8 cellular contexts compared by ENCODE assay signal in the genomic region with DNA sequence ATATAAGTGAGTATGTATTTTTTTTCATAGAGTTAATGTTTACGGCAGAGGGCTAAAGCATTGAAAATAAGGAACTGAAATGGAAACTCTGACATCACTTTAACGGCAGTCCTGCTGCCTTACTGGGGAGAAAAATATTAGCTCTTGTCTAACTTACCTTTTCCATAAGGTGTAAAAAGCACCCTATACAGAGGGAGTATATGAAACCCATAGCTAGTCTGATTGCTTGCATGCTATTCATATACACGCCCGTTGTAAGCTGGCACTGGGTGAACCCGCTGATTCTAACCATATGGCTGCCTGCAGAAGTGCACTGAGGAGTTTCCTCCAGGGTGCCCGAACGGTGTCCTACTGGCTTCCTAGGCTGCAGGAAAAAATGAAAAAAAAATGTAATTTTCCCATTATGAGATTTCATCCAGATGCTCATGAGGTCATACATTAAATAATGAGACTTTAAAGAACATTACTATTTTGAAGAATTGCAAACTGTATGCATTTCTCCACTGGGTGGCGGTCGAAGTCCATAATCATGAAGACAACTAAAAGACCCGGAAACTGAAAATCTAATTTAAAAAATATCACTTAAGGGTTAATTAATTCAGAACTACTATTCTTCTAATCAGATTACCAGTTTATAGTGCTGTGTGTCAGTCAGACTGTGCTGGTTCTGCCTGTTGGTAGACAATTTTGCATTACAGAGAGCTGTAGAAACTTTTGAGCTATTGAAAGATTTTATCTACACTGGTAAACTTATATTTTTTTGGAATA.
DNase-seq lines count a peak whose midpoint lies in the region; ATAC-seq and TF ChIP-seq lines count a peak whose summit lies in the region.

No MANE protein-coding gene starts in this region.

- H3K27ac ChIP-seq in SK-N-SH (ENCODE audit: low read depth in 2 of 2, low read length in 1 of 2) = no peak overlapping the region; a peak in 1 of 4 replicates
- no peak overlapping the region for H3K27ac ChIP-seq in vagina

- H3K36me3 ChIP-seq in SK-N-SH (replicated peaks in 1 of 2; ENCODE audit: control insufficient read depth in 1 of 2, insufficient read depth in 2 of 2, low read length in 1 of 2) (no peaks in the 10 kb centered on the region), vagina (no peaks in the 10 kb centered on the region)

- ATAC-seq in GM19397 (IDR thresholded peaks at IDR 0.05; ENCODE audit: unreplicated experiment) (peak; percentile 84), HG03354 (IDR thresholded peaks at IDR 0.05; ENCODE audit: poor library complexity, severe bottlenecking, unreplicated experiment) (peak; percentile 92), left colon (peak; percentile 76)

- POLR2A ChIA-PET in SK-N-SH (lab: Yijun Ruan, JAX) = no interaction called here

- DNase-seq in DMS53 treated with DMSO at 0.1 percent for 48 hours (lab: John Stamatoyannopoulos, UW; ENCODE audit: unreplicated experiment) (peak; percentile 25), SK-N-SH (peak; percentile 19), left colon (peak in 1 of 2 donors; percentile 72), COR-L47 (lab: John Stamatoyannopoulos, UW) (no peak), hippocampal formation (lab: John Stamatoyannopoulos, UW) (no peak), vagina (ENCODE audit: extremely low spot score in 2 of 2) (no peak)

- peaks cover 2 to 6% of the 10 kb centered on the region in 2 experiments; a peak in 3 of 4 replicates for H3K4me1 ChIP-seq in SK-N-SH (ENCODE audit: control insufficient read depth in 1 of 2, insufficient read depth in 2 of 2, low read depth in 1 of 2, low read length in 1 of 2)
- no peaks in the 10 kb centered on the region for H3K4me1 ChIP-seq in vagina

- intact Hi-C loops in left colon (cut with DNase I, micrococcal nuclease) = no loop called here
- intact Hi-C loops in vagina (cut with DNase I) = no loop called here

- peak overlapping the region; percentile 50 for H3K4me2 ChIP-seq in SK-N-SH

- peak overlapping the region in 1 of 2 experiments; percentile 10; a peak in 1 of 4 replicates for H3K4me3 ChIP-seq in SK-N-SH (ENCODE audit: low read depth in 2 of 2, low read length in 1 of 2)
- H3K4me3 ChIP-seq in vagina = no peak overlapping the region

- WGBS in SK-N-SH (ENCODE audit: low lambda C conversion rate) = 19% methylated on average over 10 of the region's 10 CpGs

- H3K79me2 ChIP-seq in SK-N-SH (ENCODE audit: insufficient read depth) = no peaks in the 10 kb centered on the region

- H3F3A ChIP-seq in SK-N-SH (replicated peaks; ENCODE audit: insufficient read depth) = no peaks in the 10 kb centered on the region

- H2AFZ ChIP-seq in SK-N-SH (ENCODE audit: low read depth) = no peak overlapping the region

- CTCF ChIA-PET in SK-N-SH (lab: Yijun Ruan, JAX) = interaction anchor here (0.7 to 3.2 kb wide), 28 partner anchors 10 to 496 kb away, joined by 3 to 29 read pairs (median 4); no protein-coding TSS in a partner anchor

- TF ChIP-seq RAD21 in SK-N-SH (IDR thresholded peaks at IDR 0.05; ENCODE audit: low read length) = peak; percentile 70

- H4K20me1 ChIP-seq in SK-N-SH (ENCODE audit: insufficient read depth) = no peaks in the 10 kb centered on the region

- no peak for TF ChIP-seq EP300 in SK-N-SH (IDR thresholded peaks at IDR 0.05; ENCODE audit: borderline replicate concordance in 1 of 2, low read depth in 1 of 2, low read length in 1 of 2)

- H3K9me3 ChIP-seq in SK-N-SH (no peaks in the 10 kb centered on the region), vagina (no peaks in the 10 kb centered on the region)

- H3K9ac ChIP-seq in SK-N-SH = no peak overlapping the region

- TF ChIP-seq CTCF in SK-N-SH (IDR thresholded peaks at IDR 0.05) (peak; percentile 89), vagina (IDR thresholded peaks at IDR 0.05) (no peak)

- H3K27me3 ChIP-seq in SK-N-SH (ENCODE audit: insufficient read depth) (no peaks in the 10 kb centered on the region), vagina (no peaks in the 10 kb centered on the region)

- H3K9me2 ChIP-seq in SK-N-SH = no peaks in the 10 kb centered on the region

- no peak for TF ChIP-seq POLR2A in vagina (IDR thresholded peaks at IDR 0.05)

TF ChIP-seq in SK-N-SH, 30 proteins besides CTCF, POLR2A, EP300 and RAD21:
- no peak for TF ChIP-seq GABPA (IDR thresholded peaks at IDR 0.05; ENCODE audit: low read depth)
- peak; percentile 29; the same call in 1 of the 2 replicates for TF ChIP-seq RCOR1 (IDR thresholded peaks at IDR 0.05; ENCODE audit: low read length)
- TF ChIP-seq SMC3 (IDR thresholded peaks at IDR 0.05; ENCODE audit: low read depth, low read length) = peak; percentile 40; the same call in 1 of the 2 replicates

Comparison
In these comparisons a context has a peak if more than half of its experiments do, and no peak if none do; other contexts are left out.
1. DNase-seq: peak in DMS53 treated with DMSO at 0.1 percent for 48 hours (single experiment) and SK-N-SH (single experiment); none in COR-L47 (single experiment), hippocampal formation (0 of 2) and vagina (0 of 2).
2. Peak in every context shown above with its lines, with median percentiles within 50 percentile points of each other: ATAC-seq.